In the genomic region with DNA sequence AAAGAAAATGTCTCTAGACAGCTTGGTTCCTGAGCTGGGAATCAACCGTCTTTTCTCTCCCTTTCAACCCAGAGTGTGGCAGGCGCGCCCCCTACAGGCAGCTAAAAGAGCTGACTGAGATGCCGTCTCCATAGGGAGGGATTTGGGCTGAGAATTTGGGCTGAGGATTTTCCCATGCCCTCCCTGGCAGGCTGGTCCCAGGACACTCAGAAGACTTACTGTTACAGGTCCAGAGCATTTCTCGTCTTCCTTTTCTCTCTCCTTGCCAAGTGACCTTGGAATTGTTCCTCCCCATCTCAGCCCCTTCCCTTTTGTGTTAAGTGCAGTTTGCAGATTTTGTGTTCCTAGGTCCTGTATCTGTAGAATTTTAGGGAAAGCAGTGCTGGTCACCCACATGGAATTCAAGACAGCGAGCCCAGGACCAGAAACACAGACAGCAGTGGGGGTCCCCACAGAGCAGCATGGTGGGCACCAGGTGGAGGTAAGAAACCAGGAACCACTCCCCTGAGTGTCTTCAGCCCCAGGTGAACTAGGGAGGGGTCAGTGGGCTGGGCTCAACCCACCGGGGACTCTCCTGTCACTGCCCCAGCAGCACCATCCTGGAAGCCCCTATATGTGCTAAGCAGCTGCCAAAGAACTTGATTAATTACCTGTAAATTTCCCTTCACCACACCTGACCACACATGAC, we compare ENCODE assay signal across 8 cellular contexts. TPM values are rescaled to one million over a fixed set of nuclear protein-coding genes. Genes with fewer than 3 reads are reported as not detected.
DNase-seq lines count a peak whose midpoint lies in the region; ATAC-seq and TF ChIP-seq lines count a peak whose summit lies in the region.

No MANE protein-coding gene starts in this region.

- H3K36me3 Mint-ChIP-seq in nephron (ENCODE audit: low read depth) = no peaks in the 10 kb centered on the region

- peaks cover 23% of the 10 kb centered on the region for H3K27me3 Mint-ChIP-seq in nephron (ENCODE audit: low read depth)

- ATAC-seq in Right ventricle myocardium superior (ENCODE audit: poor library complexity) (no peak), Right ventricle myocardium inferior (no peak)

- H3K27ac Mint-ChIP-seq in nephron = no peak overlapping the region

- DNase-seq in Right ventricle myocardium superior (peak; percentile 66), Right ventricle myocardium inferior (ENCODE audit: missing footprints) (no peak), NCI-H345 treated with DMSO at 0.1 percent for 48 hours (lab: John Stamatoyannopoulos, UW; ENCODE audit: unreplicated experiment) (peak; percentile 14), epithelial cell of esophagus (ENCODE audit: low read depth) (peak; percentile 48), superior temporal gyrus (ENCODE audit: extremely low spot score) (peak; percentile 50), amniotic stem cell (lab: John Stamatoyannopoulos, UW) (no peak)
- DNase-seq in activated CD8-positive, alpha-beta memory T cell treated with anti-CD3 and anti-CD28 coated beads for 4 hours (ENCODE audit: low read depth in 2 of 2) = peak; percentile 49 to 54

- no peak overlapping the region for H3K4me3 ChIP-seq in epithelial cell of esophagus (ENCODE audit: low read length)

- no peaks in the 10 kb centered on the region for H3K4me1 Mint-ChIP-seq in nephron

- H3K9me3 Mint-ChIP-seq in nephron = peaks cover 8% of the 10 kb centered on the region

- peak; percentile 69 for TF ChIP-seq CTCF in epithelial cell of esophagus (IDR thresholded peaks at IDR 0.05; ENCODE audit: insufficient read depth, low read depth, low read length, missing control alignments)
- TF ChIP-seq CTCF in nephron (IDR thresholded peaks at IDR 0.05; ENCODE audit: unreplicated experiment in 3 of 3) = peak; percentile 69 to 73 (median 73)

- H3K4me3 Mint-ChIP-seq in nephron = no peak overlapping the region

- intact Hi-C loops in Right ventricle myocardium superior (cut with DNase I) = no loop called here
- intact Hi-C loops in Right ventricle myocardium inferior (cut with DNase I) = no loop called here

RNA-seq across cellular contexts. Expression of a gene that starts 9.9 kb away (rescaled TPM):
- total RNA-seq in Right ventricle myocardium superior (not detected), Right ventricle myocardium inferior (not detected)

Comparison
In these comparisons a context has a peak if more than half of its experiments do, and no peak if none do; other contexts are left out.
1. DNase-seq: peak in Right ventricle myocardium superior (single experiment), NCI-H345 treated with DMSO at 0.1 percent for 48 hours (single experiment), activated CD8-positive, alpha-beta memory T cell treated with anti-CD3 and anti-CD28 coated beads for 4 hours (2 of 2), epithelial cell of esophagus (single experiment) and superior temporal gyrus (single experiment); none in Right ventricle myocardium inferior (single experiment) and amniotic stem cell (single experiment).